In genomic region chr19:12681074-12681987, GRCh38 we compare ENCODE assay signal across 1 cellular context.
A peak's percentile ranks its signal among the peaks of the same experiment; 100 is the strongest.
TF ChIP-seq lines count a peak whose summit lies in the region.

Gene DHPS, minus strand, starts transcription at chr19:12681880. Its CDS starts 114 bp downstream, at chr19:12681766.

TF ChIP-seq in neural cell, 6 proteins besides CTCF, POLR2A, EP300 and RAD21 (continued from another document):
- TF ChIP-seq EZH2 (IDR thresholded peaks at IDR 0.05; ENCODE audit: borderline replicate concordance, insufficient read depth, low read length, poor library complexity, severe bottlenecking) = no peak
- no peak for TF ChIP-seq TAF1 (IDR thresholded peaks at IDR 0.05; ENCODE audit: low read depth)
- TF ChIP-seq SMC3 (conservative IDR thresholded peaks at IDR 0.05; ENCODE audit: poor library complexity) = peak; percentile 32
- TF ChIP-seq POLR2AphosphoS5 (IDR thresholded peaks at IDR 0.05) = peak; percentile 92
- peak; percentile 93 for TF ChIP-seq MXI1 (conservative IDR thresholded peaks at IDR 0.05; ENCODE audit: poor library complexity, severe bottlenecking)
